Comparison of ENCODE assay signal across 15 cellular contexts in genomic region chr14:91284791-91285548, GRCh38. TPM values are rescaled to one million over a fixed set of nuclear protein-coding genes. Genes with fewer than 3 reads are reported as not detected.
DNase-seq lines count a peak whose midpoint lies in the region; ATAC-seq, FAIRE-seq and TF ChIP-seq lines count a peak whose summit lies in the region.
"Had no signal": no experiment of that assay in that cellular context is flagged by ENCODE, and none has a peak within 500 bp of the region (broad histone marks: within the 10 kb centered on the region; RNA-seq: fewer than 3 reads in every experiment).

No MANE protein-coding gene starts in this region.

- H3K79me2 ChIP-seq in DOHH2 (ENCODE audit: control insufficient read depth, low read length) (peaks cover 34% of the 10 kb centered on the region), SU-DHL-6 (ENCODE audit: insufficient read depth, low read length) (no peaks in the 10 kb centered on the region), keratinocyte (ENCODE audit: control insufficient read depth, insufficient read depth, low read length) (no peaks in the 10 kb centered on the region), MM.1S (ENCODE audit: low read length) (peaks cover 41% of the 10 kb centered on the region)

- H3K27me3 ChIP-seq in DOHH2 (ENCODE audit: control insufficient read depth, low read length), result no peaks in the 10 kb centered on the region
- no peaks in the 10 kb centered on the region for H3K27me3 ChIP-seq in SU-DHL-6 (ENCODE audit: low read length)
- H3K27me3 ChIP-seq in keratinocyte (ENCODE audit: control insufficient read depth, extremely low read depth, insufficient read depth, low read length), result no peaks in the 10 kb centered on the region
- no peaks in the 10 kb centered on the region for H3K27me3 ChIP-seq in MM.1S (replicated peaks; ENCODE audit: insufficient read depth, low read length)

- TF ChIP-seq CTCF in DOHH2 (IDR thresholded peaks at IDR 0.05; ENCODE audit: low read depth, low read length, poor library complexity, severe bottlenecking) (no peak), SU-DHL-6 (IDR thresholded peaks at IDR 0.05; ENCODE audit: insufficient read depth, low read length, poor library complexity, severe bottlenecking) (no peak), keratinocyte (optimal IDR thresholded peaks at IDR 0.05 in 1 of 3, IDR thresholded peaks at IDR 0.05 in 1 of 3, conservative IDR thresholded peaks at IDR 0.05 in 1 of 3; ENCODE audit: extremely low read depth in 1 of 3, insufficient read depth in 2 of 3, low read length in 3 of 3) (no peak), omental fat pad (IDR thresholded peaks at IDR 0.05) (no peak), MM.1S (IDR thresholded peaks at IDR 0.05; ENCODE audit: low read length) (no peak)

- H3K4me2 ChIP-seq in DOHH2 (ENCODE audit: low read length), result peak overlapping the region; percentile 85
- H3K4me2 ChIP-seq in SU-DHL-6 (ENCODE audit: low read depth, low read length, poor library complexity, severe bottlenecking), result no peak overlapping the region
- H3K4me2 ChIP-seq in keratinocyte (ENCODE audit: control insufficient read depth, extremely low read depth, insufficient read depth, low read depth, low read length), result no peak overlapping the region
- H3K4me2 ChIP-seq in MM.1S (ENCODE audit: low read depth, low read length), result no peak overlapping the region

- dilution Hi-C loops in keratinocyte (cut with MboI; ENCODE audit: extremely low pct_ligation_motif_present, low sequenced_read_pairs), result loop anchor here (25.0 kb wide), 2 partner anchors 123 to 373 kb away; no protein-coding TSS in a partner anchor

- H3K9me3 ChIP-seq in DOHH2 (ENCODE audit: control insufficient read depth, insufficient read depth, low read length), result no peaks in the 10 kb centered on the region
- no peaks in the 10 kb centered on the region for H3K9me3 ChIP-seq in SU-DHL-6 (ENCODE audit: insufficient read depth, low read length)
- no peaks in the 10 kb centered on the region for H3K9me3 ChIP-seq in keratinocyte (ENCODE audit: control insufficient read depth, low read depth, low read length)
- no peaks in the 10 kb centered on the region for H3K9me3 ChIP-seq in MM.1S (replicated peaks; ENCODE audit: insufficient read depth, low read length)

- H4K20me1 ChIP-seq in DOHH2 (ENCODE audit: control insufficient read depth, insufficient read depth, low read depth, low read length) (no peaks in the 10 kb centered on the region), SU-DHL-6 (ENCODE audit: low read depth, low read length) (no peaks in the 10 kb centered on the region), keratinocyte (ENCODE audit: control insufficient read depth, extremely low read depth, insufficient read depth, low read length) (no peaks in the 10 kb centered on the region), MM.1S (ENCODE audit: insufficient read depth, low read length) (no peaks in the 10 kb centered on the region)

- H3K36me3 ChIP-seq in DOHH2 (ENCODE audit: control insufficient read depth, low read length) (peaks cover 89% of the 10 kb centered on the region), SU-DHL-6 (ENCODE audit: low read length) (peaks cover 58% of the 10 kb centered on the region), keratinocyte (ENCODE audit: control insufficient read depth in 2 of 2, extremely low read depth in 1 of 2, insufficient read depth in 2 of 2, low read length in 2 of 2) (no peaks in the 10 kb centered on the region), MM.1S (replicated peaks; ENCODE audit: insufficient read depth, low read length) (no peaks in the 10 kb centered on the region)

- H2AFZ ChIP-seq in SU-DHL-6 (ENCODE audit: low read depth, low read length, severe bottlenecking) (no peak overlapping the region), keratinocyte (ENCODE audit: control insufficient read depth, low read length) (no peak overlapping the region), MM.1S (ENCODE audit: low read length) (no peak overlapping the region)

- no peaks in the 10 kb centered on the region for H3K9me1 ChIP-seq in keratinocyte (ENCODE audit: control insufficient read depth, extremely low read depth, insufficient read depth, low read length)

- H3K4me3 ChIP-seq in DOHH2 (ENCODE audit: low read length), result peak overlapping the region; percentile 66
- H3K4me3 ChIP-seq in SU-DHL-6 (ENCODE audit: insufficient read depth, low read length, poor library complexity, severe bottlenecking), result no peak overlapping the region
- H3K4me3 ChIP-seq in keratinocyte (ENCODE audit: control insufficient read depth in 2 of 3, extremely low read depth in 1 of 3, insufficient read depth in 2 of 3, low read depth in 1 of 3, low read length in 3 of 3), result no peak overlapping the region
- H3K4me3 ChIP-seq in MM.1S (ENCODE audit: low read length), result no peak overlapping the region
- H3K4me3 ChIP-seq: dorsolateral prefrontal cortex had no signal

- no peaks in the 10 kb centered on the region for H3K9me2 ChIP-seq in DOHH2 (replicated peaks; ENCODE audit: control insufficient read depth, low read length)
- H3K9me2 ChIP-seq in SU-DHL-6 (replicated peaks; ENCODE audit: insufficient read depth, low read length), result no peaks in the 10 kb centered on the region
- no peaks in the 10 kb centered on the region for H3K9me2 ChIP-seq in MM.1S (replicated peaks; ENCODE audit: insufficient read depth, low read length)

- DNase-seq in A172 (ENCODE audit: low spot score) (peak; percentile 74), keratinocyte (ENCODE audit: low read depth, low spot score) (no peak), omental fat pad (ENCODE audit: low spot score) (no peak), DMS153 (lab: John Stamatoyannopoulos, UW) (no peak), MM.1S (no peak)
- DNase-seq: activated T-cell treated with anti-CD3 and anti-CD28 coated beads, Interleukin-2, amount 50 U/mL, for 1 hour; glutamatergic neuron; midbrain; NCI-H524 treated with DMSO at 0.1 percent for 48 hours had no signal

- FAIRE-seq in keratinocyte (lab: Jason Lieb, UNC), result peak; percentile 53
- FAIRE-seq: GM18507, H1 had no signal

- H3K9ac ChIP-seq in SU-DHL-6 (ENCODE audit: low read length) (no peak overlapping the region), keratinocyte (ENCODE audit: control insufficient read depth, extremely low read depth, insufficient read depth, low read length) (no peak overlapping the region), MM.1S (ENCODE audit: low read length) (no peak overlapping the region)

- peaks cover 57% of the 10 kb centered on the region for H3F3A ChIP-seq in DOHH2 (ENCODE audit: control insufficient read depth, insufficient read depth)
- H3F3A ChIP-seq in SU-DHL-6 (ENCODE audit: insufficient read depth), result peaks cover 19% of the 10 kb centered on the region
- no peaks in the 10 kb centered on the region for H3F3A ChIP-seq in MM.1S (ENCODE audit: insufficient read depth, low read length)

- H3K27ac ChIP-seq in DOHH2 (ENCODE audit: low read depth, low read length) (peak overlapping the region; percentile 97), SU-DHL-6 (ENCODE audit: low read depth, low read length) (peak overlapping the region; percentile 48; the same call in 1 of the 2 replicates), keratinocyte (ENCODE audit: control insufficient read depth, insufficient read depth, low read length) (no peak overlapping the region), MM.1S (ENCODE audit: low read length) (no peak overlapping the region)
- H3K27ac ChIP-seq: dorsolateral prefrontal cortex had no signal

- H3K4me1 ChIP-seq in DOHH2 (ENCODE audit: control insufficient read depth, low read length), result peaks cover 73% of the 10 kb centered on the region
- H3K4me1 ChIP-seq in keratinocyte (ENCODE audit: control insufficient read depth, extremely low read depth, insufficient read depth, low read length), result peaks cover 30% of the 10 kb centered on the region
- H3K4me1 ChIP-seq in MM.1S (ENCODE audit: low read length), result no peaks in the 10 kb centered on the region

- no peak for ATAC-seq in omental fat pad (ENCODE audit: low FRiP score)
- ATAC-seq in HG03565 (IDR thresholded peaks at IDR 0.05; ENCODE audit: unreplicated experiment), result no peak

RNA-seq across cellular contexts. Expression of gene GPR68, which starts 40.5 kb away (rescaled TPM):
- total RNA-seq in A172 (2014; rRNA removed; shearing (Covaris generic)), result 0.48 and 0.98 TPM in 2 replicates
- polyA plus RNA-seq in keratinocyte, result 1.2 to 5.7 TPM (median 2.3 TPM) in 3 replicates
- not detected for polyA plus RNA-seq in keratinocyte (2011; ENCODE audit: low read depth)
- 1.4 and 3.2 TPM in 2 replicates for polyA plus RNA-seq in keratinocyte (2011; cell fraction: cytosol; rRNA removed)
- polyA plus RNA-seq in keratinocyte (2011; cell fraction: nucleus; rRNA removed), result 5.6 and 8.3 TPM in 2 replicates
- polyA plus RNA-seq in keratinocyte (2012; ENCODE audit: low replicate concordance), result 0.47 and 2.7 TPM in 2 replicates
- polyA minus RNA-seq in keratinocyte, result 1.6 to 13.5 TPM (median 9.7 TPM) in 3 replicates
- 8.8 TPM for polyA minus RNA-seq in keratinocyte (2011; cell fraction: cytosol; rRNA and poly(A)+ RNA removed)
- polyA minus RNA-seq in keratinocyte (2011; cell fraction: nucleus; rRNA and poly(A)+ RNA removed), result 4.7 and 5.3 TPM in 2 replicates
- under 1 TPM in 3 of 4 donors, not detected in 1; 0.19 to 0.36 (median 0.19) TPM for total RNA-seq in omental fat pad

Comparison
In these comparisons a context has a peak if more than half of its experiments do, and no peak if none do; other contexts are left out.
1. H3K27ac ChIP-seq: peak in DOHH2 (single experiment) and SU-DHL-6 (single experiment); none in keratinocyte (single experiment) and MM.1S (single experiment).